In the genomic region with DNA sequence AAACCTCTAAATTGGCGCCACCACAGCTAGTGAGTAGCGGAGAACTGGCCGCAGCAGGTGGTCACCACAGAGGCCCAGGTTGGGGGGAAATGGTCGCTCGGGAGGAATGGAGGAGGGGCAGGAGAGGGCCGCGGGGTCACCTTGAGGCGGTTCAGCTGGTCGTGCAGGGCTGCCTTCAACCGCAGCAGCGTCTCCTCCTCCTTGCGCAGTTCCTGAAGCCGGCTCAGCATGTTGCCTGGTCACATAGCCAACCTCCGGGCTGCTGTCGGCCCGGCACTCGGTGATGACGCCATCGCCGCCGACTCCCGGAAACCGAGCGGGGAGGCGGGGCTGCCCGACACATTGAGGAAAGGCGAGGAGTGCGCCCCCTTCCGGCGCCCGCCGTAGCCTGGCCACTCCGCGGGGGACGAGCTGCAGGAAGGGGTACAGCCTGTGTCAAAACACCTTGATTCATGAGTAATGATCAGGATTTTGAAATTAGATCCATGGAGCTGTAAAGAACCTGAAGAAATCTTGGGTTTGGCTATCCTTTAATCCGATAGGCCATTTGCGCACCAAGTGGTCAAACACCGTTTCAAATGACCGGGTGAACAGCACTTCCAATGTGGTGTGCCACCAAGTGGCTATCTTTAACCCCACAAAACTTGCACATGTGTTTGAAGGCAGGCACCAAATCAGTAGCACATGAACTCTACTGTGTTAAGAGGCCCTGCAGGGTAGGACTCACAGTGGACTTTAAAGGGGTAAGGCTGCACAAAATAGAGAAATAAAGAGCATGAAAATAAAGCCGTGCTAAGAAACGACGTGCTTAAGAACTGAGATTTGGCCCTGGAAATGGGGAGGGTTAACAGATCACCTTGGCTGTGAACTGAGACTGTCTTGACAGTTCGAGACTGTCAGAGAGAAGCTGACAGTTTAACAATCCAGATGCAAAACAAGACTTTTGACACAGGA, we compare ENCODE assay signal across 1 cellular context.
TF ChIP-seq lines count a peak whose summit lies in the region.

A gene with protein sequence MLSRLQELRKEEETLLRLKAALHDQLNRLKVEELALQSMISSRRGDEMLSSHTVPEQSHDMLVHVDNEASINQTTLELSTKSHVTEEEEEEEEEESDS (minus strand): TSS at position 261 of the 954 bp plus-strand sequence. CDS start 31 bp downstream, at position 230.

TF ChIP-seq in GM12878, 131 proteins besides CTCF, POLR2A, EP300 and RAD21 (continued from another document and continues in another):
- TF ChIP-seq, protein P1, sequence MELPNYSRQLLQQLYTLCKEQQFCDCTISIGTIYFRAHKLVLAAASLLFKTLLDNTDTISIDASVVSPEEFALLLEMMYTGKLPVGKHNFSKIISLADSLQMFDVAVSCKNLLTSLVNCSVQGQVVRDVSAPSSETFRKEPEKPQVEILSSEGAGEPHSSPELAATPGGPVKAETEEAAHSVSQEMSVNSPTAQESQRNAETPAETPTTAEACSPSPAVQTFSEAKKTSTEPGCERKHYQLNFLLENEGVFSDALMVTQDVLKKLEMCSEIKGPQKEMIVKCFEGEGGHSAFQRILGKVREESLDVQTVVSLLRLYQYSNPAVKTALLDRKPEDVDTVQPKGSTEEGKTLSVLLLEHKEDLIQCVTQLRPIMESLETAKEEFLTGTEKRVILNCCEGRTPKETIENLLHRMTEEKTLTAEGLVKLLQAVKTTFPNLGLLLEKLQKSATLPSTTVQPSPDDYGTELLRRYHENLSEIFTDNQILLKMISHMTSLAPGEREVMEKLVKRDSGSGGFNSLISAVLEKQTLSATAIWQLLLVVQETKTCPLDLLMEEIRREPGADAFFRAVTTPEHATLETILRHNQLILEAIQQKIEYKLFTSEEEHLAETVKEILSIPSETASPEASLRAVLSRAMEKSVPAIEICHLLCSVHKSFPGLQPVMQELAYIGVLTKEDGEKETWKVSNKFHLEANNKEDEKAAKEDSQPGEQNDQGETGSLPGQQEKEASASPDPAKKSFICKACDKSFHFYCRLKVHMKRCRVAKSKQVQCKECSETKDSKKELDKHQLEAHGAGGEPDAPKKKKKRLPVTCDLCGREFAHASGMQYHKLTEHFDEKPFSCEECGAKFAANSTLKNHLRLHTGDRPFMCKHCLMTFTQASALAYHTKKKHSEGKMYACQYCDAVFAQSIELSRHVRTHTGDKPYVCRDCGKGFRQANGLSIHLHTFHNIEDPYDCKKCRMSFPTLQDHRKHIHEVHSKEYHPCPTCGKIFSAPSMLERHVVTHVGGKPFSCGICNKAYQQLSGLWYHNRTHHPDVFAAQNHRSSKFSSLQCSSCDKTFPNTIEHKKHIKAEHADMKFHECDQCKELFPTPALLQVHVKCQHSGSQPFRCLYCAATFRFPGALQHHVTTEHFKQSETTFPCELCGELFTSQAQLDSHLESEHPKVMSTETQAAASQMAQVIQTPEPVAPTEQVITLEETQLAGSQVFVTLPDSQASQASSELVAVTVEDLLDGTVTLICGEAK (IDR thresholded peaks at IDR 0.05; ENCODE audit: borderline replicate concordance): peak; percentile 69; the same call in 1 of the 2 replicates
- TF ChIP-seq PAX8 (IDR thresholded peaks at IDR 0.05) (no peak), YY1 (IDR thresholded peaks at IDR 0.05; ENCODE audit: low read depth, low read length) (peak; percentile 62), POLR2AphosphoS5 (IDR thresholded peaks at IDR 0.05; ENCODE audit: low read length) (peak; percentile 71), MEF2A (IDR thresholded peaks at IDR 0.05; ENCODE audit: insufficient read depth, low read depth, low read length) (peak; percentile 58), NFXL1 (IDR thresholded peaks at IDR 0.05; ENCODE audit: borderline replicate concordance) (no peak), BMI1 (IDR thresholded peaks at IDR 0.05; ENCODE audit: borderline replicate concordance) (no peak; the same call in 1 of the 2 replicates), MTA3 (IDR thresholded peaks at IDR 0.05; ENCODE audit: borderline replicate concordance, low read length) (peak; percentile 97), POU2F2 (IDR thresholded peaks at IDR 0.05; ENCODE audit: borderline replicate concordance, low read depth, low read length) (peak; percentile 66), IKZF2 (IDR thresholded peaks at IDR 0.05) (no peak; a peak in 1 of 4 replicates), TCF3 (IDR thresholded peaks at IDR 0.05; ENCODE audit: borderline replicate concordance, insufficient read depth, low read depth, low read length) (peak; percentile 58; the same call in 1 of the 2 replicates), SUPT20H (IDR thresholded peaks at IDR 0.05; ENCODE audit: borderline replicate concordance, control insufficient read depth, low read depth, low read length) (no peak), CBX3 (IDR thresholded peaks at IDR 0.05; ENCODE audit: borderline replicate concordance, low read depth) (no peak), ATF7 (IDR thresholded peaks at IDR 0.05; ENCODE audit: low read depth) (peak; percentile 83), STAT3 (IDR thresholded peaks at IDR 0.05; ENCODE audit: low read depth, low read length) (no peak), NR2C2 (IDR thresholded peaks at IDR 0.05; ENCODE audit: borderline replicate concordance, control insufficient read depth, insufficient read length, low read depth) (no peak), GATAD2B (conservative IDR thresholded peaks at IDR 0.05; ENCODE audit: low read depth) (peak; percentile 75; the same call in 1 of the 2 replicates), WRNIP1 (IDR thresholded peaks at IDR 0.05; ENCODE audit: borderline replicate concordance, low read depth, low read length) (no peak), NBN (IDR thresholded peaks at IDR 0.05) (peak; percentile 86), TCF7 (IDR thresholded peaks at IDR 0.05; ENCODE audit: borderline replicate concordance) (no peak), DPF2 (IDR thresholded peaks at IDR 0.05) (peak; percentile 40; the same call in 1 of the 2 replicates), JUND (IDR thresholded peaks at IDR 0.05; ENCODE audit: low read depth, low read length) (no peak), TAF1 (IDR thresholded peaks at IDR 0.05; ENCODE audit: borderline replicate concordance, low read depth, low read length) (no peak), IRF4 (IDR thresholded peaks at IDR 0.05; ENCODE audit: low read depth, low read length) (no peak), CHD2 (IDR thresholded peaks at IDR 0.05; ENCODE audit: borderline replicate concordance, low read depth, low read length) (peak; percentile 77; the same call in 1 of the 2 replicates)
- TF ChIP-seq, protein P2, sequence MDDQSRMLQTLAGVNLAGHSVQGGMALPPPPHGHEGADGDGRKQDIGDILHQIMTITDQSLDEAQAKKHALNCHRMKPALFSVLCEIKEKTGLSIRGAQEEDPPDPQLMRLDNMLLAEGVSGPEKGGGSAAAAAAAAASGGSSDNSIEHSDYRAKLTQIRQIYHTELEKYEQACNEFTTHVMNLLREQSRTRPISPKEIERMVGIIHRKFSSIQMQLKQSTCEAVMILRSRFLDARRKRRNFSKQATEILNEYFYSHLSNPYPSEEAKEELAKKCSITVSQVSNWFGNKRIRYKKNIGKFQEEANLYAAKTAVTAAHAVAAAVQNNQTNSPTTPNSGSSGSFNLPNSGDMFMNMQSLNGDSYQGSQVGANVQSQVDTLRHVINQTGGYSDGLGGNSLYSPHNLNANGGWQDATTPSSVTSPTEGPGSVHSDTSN (IDR thresholded peaks at IDR 0.05; ENCODE audit: insufficient replicate concordance, low read depth, low read length): no peak
- TF ChIP-seq, protein P3, sequence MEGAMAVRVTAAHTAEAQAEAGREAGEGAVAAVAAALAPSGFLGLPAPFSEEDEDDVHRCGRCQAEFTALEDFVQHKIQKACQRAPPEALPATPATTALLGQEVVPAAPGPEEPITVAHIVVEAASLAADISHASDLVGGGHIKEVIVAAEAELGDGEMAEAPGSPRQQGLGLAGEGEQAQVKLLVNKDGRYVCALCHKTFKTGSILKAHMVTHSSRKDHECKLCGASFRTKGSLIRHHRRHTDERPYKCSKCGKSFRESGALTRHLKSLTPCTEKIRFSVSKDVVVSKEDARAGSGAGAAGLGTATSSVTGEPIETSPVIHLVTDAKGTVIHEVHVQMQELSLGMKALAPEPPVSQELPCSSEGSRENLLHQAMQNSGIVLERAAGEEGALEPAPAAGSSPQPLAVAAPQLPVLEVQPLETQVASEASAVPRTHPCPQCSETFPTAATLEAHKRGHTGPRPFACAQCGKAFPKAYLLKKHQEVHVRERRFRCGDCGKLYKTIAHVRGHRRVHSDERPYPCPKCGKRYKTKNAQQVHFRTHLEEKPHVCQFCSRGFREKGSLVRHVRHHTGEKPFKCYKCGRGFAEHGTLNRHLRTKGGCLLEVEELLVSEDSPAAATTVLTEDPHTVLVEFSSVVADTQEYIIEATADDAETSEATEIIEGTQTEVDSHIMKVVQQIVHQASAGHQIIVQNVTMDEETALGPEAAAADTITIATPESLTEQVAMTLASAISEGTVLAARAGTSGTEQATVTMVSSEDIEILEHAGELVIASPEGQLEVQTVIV (IDR thresholded peaks at IDR 0.05; ENCODE audit: borderline replicate concordance, partially characterized antibody): no peak
- TF ChIP-seq, protein P4, sequence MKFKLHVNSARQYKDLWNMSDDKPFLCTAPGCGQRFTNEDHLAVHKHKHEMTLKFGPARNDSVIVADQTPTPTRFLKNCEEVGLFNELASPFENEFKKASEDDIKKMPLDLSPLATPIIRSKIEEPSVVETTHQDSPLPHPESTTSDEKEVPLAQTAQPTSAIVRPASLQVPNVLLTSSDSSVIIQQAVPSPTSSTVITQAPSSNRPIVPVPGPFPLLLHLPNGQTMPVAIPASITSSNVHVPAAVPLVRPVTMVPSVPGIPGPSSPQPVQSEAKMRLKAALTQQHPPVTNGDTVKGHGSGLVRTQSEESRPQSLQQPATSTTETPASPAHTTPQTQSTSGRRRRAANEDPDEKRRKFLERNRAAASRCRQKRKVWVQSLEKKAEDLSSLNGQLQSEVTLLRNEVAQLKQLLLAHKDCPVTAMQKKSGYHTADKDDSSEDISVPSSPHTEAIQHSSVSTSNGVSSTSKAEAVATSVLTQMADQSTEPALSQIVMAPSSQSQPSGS (IDR thresholded peaks at IDR 0.05; ENCODE audit: low read length): peak; percentile 74
- TF ChIP-seq, protein P5, sequence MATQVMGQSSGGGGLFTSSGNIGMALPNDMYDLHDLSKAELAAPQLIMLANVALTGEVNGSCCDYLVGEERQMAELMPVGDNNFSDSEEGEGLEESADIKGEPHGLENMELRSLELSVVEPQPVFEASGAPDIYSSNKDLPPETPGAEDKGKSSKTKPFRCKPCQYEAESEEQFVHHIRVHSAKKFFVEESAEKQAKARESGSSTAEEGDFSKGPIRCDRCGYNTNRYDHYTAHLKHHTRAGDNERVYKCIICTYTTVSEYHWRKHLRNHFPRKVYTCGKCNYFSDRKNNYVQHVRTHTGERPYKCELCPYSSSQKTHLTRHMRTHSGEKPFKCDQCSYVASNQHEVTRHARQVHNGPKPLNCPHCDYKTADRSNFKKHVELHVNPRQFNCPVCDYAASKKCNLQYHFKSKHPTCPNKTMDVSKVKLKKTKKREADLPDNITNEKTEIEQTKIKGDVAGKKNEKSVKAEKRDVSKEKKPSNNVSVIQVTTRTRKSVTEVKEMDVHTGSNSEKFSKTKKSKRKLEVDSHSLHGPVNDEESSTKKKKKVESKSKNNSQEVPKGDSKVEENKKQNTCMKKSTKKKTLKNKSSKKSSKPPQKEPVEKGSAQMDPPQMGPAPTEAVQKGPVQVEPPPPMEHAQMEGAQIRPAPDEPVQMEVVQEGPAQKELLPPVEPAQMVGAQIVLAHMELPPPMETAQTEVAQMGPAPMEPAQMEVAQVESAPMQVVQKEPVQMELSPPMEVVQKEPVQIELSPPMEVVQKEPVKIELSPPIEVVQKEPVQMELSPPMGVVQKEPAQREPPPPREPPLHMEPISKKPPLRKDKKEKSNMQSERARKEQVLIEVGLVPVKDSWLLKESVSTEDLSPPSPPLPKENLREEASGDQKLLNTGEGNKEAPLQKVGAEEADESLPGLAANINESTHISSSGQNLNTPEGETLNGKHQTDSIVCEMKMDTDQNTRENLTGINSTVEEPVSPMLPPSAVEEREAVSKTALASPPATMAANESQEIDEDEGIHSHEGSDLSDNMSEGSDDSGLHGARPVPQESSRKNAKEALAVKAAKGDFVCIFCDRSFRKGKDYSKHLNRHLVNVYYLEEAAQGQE (IDR thresholded peaks at IDR 0.05; ENCODE audit: low read depth, low read length): no peak
- TF ChIP-seq, protein P6, sequence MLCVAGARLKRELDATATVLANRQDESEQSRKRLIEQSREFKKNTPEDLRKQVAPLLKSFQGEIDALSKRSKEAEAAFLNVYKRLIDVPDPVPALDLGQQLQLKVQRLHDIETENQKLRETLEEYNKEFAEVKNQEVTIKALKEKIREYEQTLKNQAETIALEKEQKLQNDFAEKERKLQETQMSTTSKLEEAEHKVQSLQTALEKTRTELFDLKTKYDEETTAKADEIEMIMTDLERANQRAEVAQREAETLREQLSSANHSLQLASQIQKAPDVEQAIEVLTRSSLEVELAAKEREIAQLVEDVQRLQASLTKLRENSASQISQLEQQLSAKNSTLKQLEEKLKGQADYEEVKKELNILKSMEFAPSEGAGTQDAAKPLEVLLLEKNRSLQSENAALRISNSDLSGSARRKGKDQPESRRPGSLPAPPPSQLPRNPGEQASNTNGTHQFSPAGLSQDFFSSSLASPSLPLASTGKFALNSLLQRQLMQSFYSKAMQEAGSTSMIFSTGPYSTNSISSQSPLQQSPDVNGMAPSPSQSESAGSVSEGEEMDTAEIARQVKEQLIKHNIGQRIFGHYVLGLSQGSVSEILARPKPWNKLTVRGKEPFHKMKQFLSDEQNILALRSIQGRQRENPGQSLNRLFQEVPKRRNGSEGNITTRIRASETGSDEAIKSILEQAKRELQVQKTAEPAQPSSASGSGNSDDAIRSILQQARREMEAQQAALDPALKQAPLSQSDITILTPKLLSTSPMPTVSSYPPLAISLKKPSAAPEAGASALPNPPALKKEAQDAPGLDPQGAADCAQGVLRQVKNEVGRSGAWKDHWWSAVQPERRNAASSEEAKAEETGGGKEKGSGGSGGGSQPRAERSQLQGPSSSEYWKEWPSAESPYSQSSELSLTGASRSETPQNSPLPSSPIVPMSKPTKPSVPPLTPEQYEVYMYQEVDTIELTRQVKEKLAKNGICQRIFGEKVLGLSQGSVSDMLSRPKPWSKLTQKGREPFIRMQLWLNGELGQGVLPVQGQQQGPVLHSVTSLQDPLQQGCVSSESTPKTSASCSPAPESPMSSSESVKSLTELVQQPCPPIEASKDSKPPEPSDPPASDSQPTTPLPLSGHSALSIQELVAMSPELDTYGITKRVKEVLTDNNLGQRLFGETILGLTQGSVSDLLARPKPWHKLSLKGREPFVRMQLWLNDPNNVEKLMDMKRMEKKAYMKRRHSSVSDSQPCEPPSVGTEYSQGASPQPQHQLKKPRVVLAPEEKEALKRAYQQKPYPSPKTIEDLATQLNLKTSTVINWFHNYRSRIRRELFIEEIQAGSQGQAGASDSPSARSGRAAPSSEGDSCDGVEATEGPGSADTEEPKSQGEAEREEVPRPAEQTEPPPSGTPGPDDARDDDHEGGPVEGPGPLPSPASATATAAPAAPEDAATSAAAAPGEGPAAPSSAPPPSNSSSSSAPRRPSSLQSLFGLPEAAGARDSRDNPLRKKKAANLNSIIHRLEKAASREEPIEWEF (IDR thresholded peaks at IDR 0.05; ENCODE audit: insufficient replicate concordance, low read depth, low read length): no peak
- TF ChIP-seq, protein P7, sequence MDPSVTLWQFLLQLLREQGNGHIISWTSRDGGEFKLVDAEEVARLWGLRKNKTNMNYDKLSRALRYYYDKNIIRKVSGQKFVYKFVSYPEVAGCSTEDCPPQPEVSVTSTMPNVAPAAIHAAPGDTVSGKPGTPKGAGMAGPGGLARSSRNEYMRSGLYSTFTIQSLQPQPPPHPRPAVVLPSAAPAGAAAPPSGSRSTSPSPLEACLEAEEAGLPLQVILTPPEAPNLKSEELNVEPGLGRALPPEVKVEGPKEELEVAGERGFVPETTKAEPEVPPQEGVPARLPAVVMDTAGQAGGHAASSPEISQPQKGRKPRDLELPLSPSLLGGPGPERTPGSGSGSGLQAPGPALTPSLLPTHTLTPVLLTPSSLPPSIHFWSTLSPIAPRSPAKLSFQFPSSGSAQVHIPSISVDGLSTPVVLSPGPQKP (IDR thresholded peaks at IDR 0.05; ENCODE audit: low read depth, low read length): peak; percentile 74; the same call in 1 of the 2 replicates
